8 cellular contexts compared by ENCODE assay signal in genomic region chr1:177978530-177978929, GRCh38.
"Had no signal": no experiment of that assay in that cellular context is flagged by ENCODE, and none has a peak within 500 bp of the region (broad histone marks: within the 10 kb centered on the region; RNA-seq: fewer than 3 reads in every experiment).

No MANE protein-coding gene starts in this region.

- ATAC-seq: GM12878 had no signal

- DNase-seq: GDM1, GF-D8 had no signal

- FAIRE-seq: G401.6, GM12878, GM12891, GM12892, GM18507, GM19239 had no signal

- H3K4me3 ChIP-seq: GM12878 had no signal
